12 cellular contexts compared by ENCODE assay signal in the genomic region with DNA sequence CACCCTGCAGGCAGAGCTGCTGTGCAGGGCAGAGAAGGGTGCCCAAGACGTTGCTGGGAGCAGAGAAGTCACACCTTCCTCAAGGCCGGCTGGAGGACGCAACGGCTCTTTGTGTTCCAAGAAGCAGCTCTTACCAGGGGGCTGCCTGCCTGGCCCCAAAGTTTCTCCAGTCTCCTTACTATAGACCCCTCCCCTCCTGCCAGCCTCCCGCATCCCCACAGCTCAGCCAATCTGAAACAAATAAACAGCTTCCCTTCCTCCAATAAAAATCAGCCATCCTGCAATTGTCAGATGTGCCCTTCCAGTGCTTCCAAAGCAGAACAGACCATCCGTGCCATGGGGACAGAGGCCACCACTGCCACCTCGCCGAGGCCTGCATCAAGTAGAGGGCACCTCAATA. TPM values are rescaled to one million over a fixed set of nuclear protein-coding genes. Genes with fewer than 3 reads are reported as not detected.
DNase-seq lines count a peak whose midpoint lies in the region; ATAC-seq, FAIRE-seq and TF ChIP-seq lines count a peak whose summit lies in the region.
"Not testable (repeated sequence)": the region's sequence is repeated elsewhere in the genome, so short reads cannot be mapped to it uniquely, and the experiment has no call there.
"Had no signal": no experiment of that assay in that cellular context is flagged by ENCODE, and none has a peak within 500 bp of the region (broad histone marks: within the 10 kb centered on the region; RNA-seq: fewer than 3 reads in every experiment).

No MANE protein-coding gene starts in this region.

- intact Hi-C loops in gastrocnemius medialis (cut with DNase I; ENCODE audit: low total_unique reads), result not testable (repeated sequence)

- not testable (repeated sequence) for H3K9ac ChIP-seq in endodermal cell (ENCODE audit: extremely low read depth, low read length, poor library complexity, severe bottlenecking)

- not testable (repeated sequence) for DNase-seq in A549 (ENCODE audit: low read depth in 1 of 2, low spot score in 1 of 2); GM23338 (ENCODE audit: low spot score); WTC11 (ENCODE audit: low spot score); endodermal cell; gastrocnemius medialis

- CTCF ChIA-PET in A549 (lab: Yijun Ruan, JAX), result not testable (repeated sequence)
- CTCF ChIA-PET in WTC11 (lab: Charles Lee), result interaction anchor here (0.5 kb wide), 1 partner anchor 126 kb away, joined by 3 read pairs; no protein-coding TSS in a partner anchor

- TF ChIP-seq POLR2A in A549 (IDR thresholded peaks at IDR 0.05; ENCODE audit: low read length); gastrocnemius medialis (IDR thresholded peaks at IDR 0.05): not testable (repeated sequence)

- not testable (repeated sequence) for H3K9me3 ChIP-seq in A549; endodermal cell (ENCODE audit: control insufficient read depth, low read length); gastrocnemius medialis

- not testable (repeated sequence) for H3K27ac Mint-ChIP-seq in GM23338, WTC11
- peak overlapping the region; percentile 52 for H3K27ac Mint-ChIP-seq in endodermal cell

- not testable (repeated sequence) for H3K4me2 ChIP-seq in A549, GM23338

- H3K4me1 Mint-ChIP-seq in GM23338, WTC11, endodermal cell: not testable (repeated sequence)

- H3K79me2 ChIP-seq in GM23338 (replicated peaks; ENCODE audit: insufficient read depth), result peaks cover 29% of the 10 kb centered on the region

- POLR2A ChIA-PET in A549 (lab: Yijun Ruan, JAX); WTC11 (lab: Charles Lee): not testable (repeated sequence)

- FAIRE-seq in A549 (lab: Jason Lieb, UNC), result not testable (repeated sequence)

- H3K27me3 Mint-ChIP-seq in GM23338 (ENCODE audit: insufficient read depth, low read depth, poor library complexity); WTC11 (ENCODE audit: low read depth); endodermal cell (ENCODE audit: insufficient read depth): not testable (repeated sequence)

- H3K27ac ChIP-seq in A549; GM23338 (ENCODE audit: low read depth); endodermal cell (ENCODE audit: low read depth, low read length): not testable (repeated sequence)
- peak overlapping the region; percentile 39 to 61 (median 52) for H3K27ac ChIP-seq in gastrocnemius medialis

- 84% methylated on average over 8 of the region's 8 CpGs for WGBS in A549 (ENCODE audit: missing lambda C conversion rate)
- 91 to 100% methylated on average over 1 to 8 of the region's 8 CpGs for whole genome bisulfite sequencing in endodermal cell (ENCODE audit: insufficient coverage in 1 of 2, insufficient read length in 1 of 2), 2 experiments

- H3K4me1 ChIP-seq in A549 (peaks cover 13% of the 10 kb centered on the region), gastrocnemius medialis (peaks cover 8 to 33% of the 10 kb centered on the region in 2 donors)
- H3K4me1 ChIP-seq in GM23338 (ENCODE audit: insufficient read depth); endodermal cell (ENCODE audit: control insufficient read depth, insufficient read depth, low read length): not testable (repeated sequence)

- in situ Hi-C loops in gastrocnemius medialis (cut with MboI; ENCODE audit: low sequenced_read_pairs in 4 of 4), result not testable (repeated sequence)

- not testable (repeated sequence) for H3K27me3 ChIP-seq in GM23338 (ENCODE audit: insufficient read depth); endodermal cell (ENCODE audit: control insufficient read depth, insufficient read depth, low read length, poor library complexity, severe bottlenecking); gastrocnemius medialis

- not testable (repeated sequence) for H3K4me3 ChIP-seq in A549; GM23338; endodermal cell (ENCODE audit: low read length); gastrocnemius medialis

- not testable (repeated sequence) for TF ChIP-seq RAD21 in A549 (conservative IDR thresholded peaks at IDR 0.05 in 1 of 2, IDR thresholded peaks at IDR 0.05 in 1 of 2)

- not testable (repeated sequence) for H3F3A ChIP-seq in GM23338 (replicated peaks; ENCODE audit: low read depth)

- not testable (repeated sequence) for H3K9me2 ChIP-seq in GM23338 (ENCODE audit: insufficient read depth)

- H4K20me1 ChIP-seq in GM23338 (replicated peaks; ENCODE audit: insufficient read depth), result not testable (repeated sequence)

- TF ChIP-seq EP300 in A549 (IDR thresholded peaks at IDR 0.05), result not testable (repeated sequence)

- 0 out of 6 replicates have a peak, but pooled peaks have one; percentile 15 to 25 for ATAC-seq in A549
- peak; percentile 70 for ATAC-seq in GM23338
- ATAC-seq in WTC11, result peak; percentile 60
- ATAC-seq in gastrocnemius medialis, result not testable (repeated sequence)

- not testable (repeated sequence) for H3K36me3 ChIP-seq in GM23338 (ENCODE audit: insufficient read depth); gastrocnemius medialis
- H3K36me3 ChIP-seq in endodermal cell (ENCODE audit: control insufficient read depth, insufficient read depth, low read length), result peaks cover 14% of the 10 kb centered on the region

- H3K4me3 Mint-ChIP-seq in GM23338, WTC11, endodermal cell: not testable (repeated sequence)

- not testable (repeated sequence) for H3K9me3 Mint-ChIP-seq in GM23338, WTC11, endodermal cell

- not testable (repeated sequence) for H3K36me3 Mint-ChIP-seq in GM23338 (ENCODE audit: low read depth); WTC11
- H3K36me3 Mint-ChIP-seq in endodermal cell (ENCODE audit: low read depth), result peaks cover 59% of the 10 kb centered on the region

- not testable (repeated sequence) for H2AFZ ChIP-seq in GM23338

- not testable (repeated sequence) for TF ChIP-seq CTCF in A549 (IDR thresholded peaks at IDR 0.05); GM23338 (conservative IDR thresholded peaks at IDR 0.05; ENCODE audit: low read depth in 2 of 2); WTC11 (IDR thresholded peaks at IDR 0.05); endodermal cell (conservative IDR thresholded peaks at IDR 0.05); gastrocnemius medialis (IDR thresholded peaks at IDR 0.05 in 4 of 5, conservative IDR thresholded peaks at IDR 0.05 in 1 of 5)

RNA-seq across cellular contexts. Expression of gene PVRIG, which starts 40.2 kb away (rescaled TPM):
- polyA plus RNA-seq in A549 (2011; rRNA removed), result not detected in 2 replicates
- polyA plus RNA-seq in A549 (2012; cell fraction: cytosol; rRNA removed), result not detected in 2 replicates
- polyA plus RNA-seq in A549 (2012; cell fraction: nucleus; rRNA removed), result 0.07 and 0.10 TPM in 2 replicates
- not detected in 3 replicates for polyA plus RNA-seq in A549 (2017; fragmentation: RNase III; extraction: RNeasy Plus Mini Kit Qiagen cat#74134 plus additional on column Dnase treatment)
- not detected in 2 replicates for polyA minus RNA-seq in A549 (2011; rRNA and poly(A)+ RNA removed)
- not detected in 2 replicates for total RNA-seq in GM23338 (2014; rRNA removed; shearing (Covaris generic))
- 1.1 TPM in 1 of 2 replicates, not detected in the other for polyA plus RNA-seq in GM23338 (2016; fragmentation: Nextera tagmentation; extraction: Ambion mirVana)
- total RNA-seq in WTC11 (2021), result 0.37 to 0.55 TPM in 2 of 3 replicates, not detected in the other
- not detected for total RNA-seq in endodermal cell
- polyA plus RNA-seq in endodermal cell (2013, experiment 1 of 2), result not detected
- not detected for polyA plus RNA-seq in endodermal cell (2013, experiment 2 of 2)
- total RNA-seq in gastrocnemius medialis, result not detected
- total RNA-seq: A172, A673, Daoy had no signal
- polyA plus RNA-seq: AG04450 had no signal

RNA-seq across cellular contexts. Expression of gene SPDYE3, which starts 47.5 kb away (rescaled TPM):
- polyA plus RNA-seq in A549 (2011; rRNA removed) (0.04 TPM in 1 of 2 replicates, not detected in the other), A549 (2017; fragmentation: RNase III; extraction: RNeasy Plus Mini Kit Qiagen cat#74134 plus additional on column Dnase treatment) (0.04 TPM in 1 of 3 replicates, not detected in the others), GM23338 (2016; fragmentation: Nextera tagmentation; extraction: Ambion mirVana) (3.6 and 4.1 TPM in 2 replicates)
- not detected in 2 replicates for polyA plus RNA-seq in A549 (2012; cell fraction: cytosol; rRNA removed)
- not detected in 2 replicates for polyA plus RNA-seq in A549 (2012; cell fraction: nucleus; rRNA removed)
- not detected in 2 replicates for polyA minus RNA-seq in A549 (2011; rRNA and poly(A)+ RNA removed)
- total RNA-seq in GM23338 (2014; rRNA removed; shearing (Covaris generic)), result not detected in 2 replicates
- total RNA-seq in WTC11 (2021) (not detected in 3 replicates), endodermal cell (not detected), gastrocnemius medialis (not detected)
- polyA plus RNA-seq in endodermal cell (2013, experiment 1 of 2), result not detected
- not detected for polyA plus RNA-seq in endodermal cell (2013, experiment 2 of 2)
- total RNA-seq: A172; A673; CD4-positive, alpha-beta memory T cell; CD4-positive, CD25-positive, alpha-beta regulatory T cell; CD8-positive, alpha-beta memory T cell; Daoy had no signal
- polyA plus RNA-seq: AG04450 had no signal
